In genomic region chr14:95713596-95714371, GRCh38 we compare ENCODE assay signal across 11 cellular contexts. TPM values are rescaled to one million over a fixed set of nuclear protein-coding genes. Genes with fewer than 3 reads are reported as not detected.
DNase-seq lines count a peak whose midpoint lies in the region; ATAC-seq, FAIRE-seq and TF ChIP-seq lines count a peak whose summit lies in the region.
"Had no signal": no experiment of that assay in that cellular context is flagged by ENCODE, and none has a peak within 500 bp of the region (broad histone marks: within the 10 kb centered on the region; RNA-seq: fewer than 3 reads in every experiment).

Gene TCL1A (minus strand): TSS chr14:95714125. CDS start chr14:95714066, 59 bp downstream.

- H3K4me2 ChIP-seq in GM12878 (ENCODE audit: control insufficient read depth, insufficient read depth): peak within 1 kb of the TSS; percentile 93

- under 1% methylated on average over 39 of the region's 47 CpGs for WGBS in GM12878 (ENCODE audit: insufficient coverage, insufficient replicate concordance, low lambda C conversion rate, missing lambda C conversion rate)
- 42 to 96% (median 49%) methylated on average over 11 to 47 of the region's 47 CpGs for WGBS in adrenal gland, 4 donors

- RAD21 ChIA-PET in GM12878 (lab: Charles Lee; ENCODE audit: unreplicated experiment): interaction anchor here (0.7 to 1.6 kb wide), 2 partner anchors 28 to 154 kb away, joined by 3 to 4 read pairs; partner anchors contain the start of gene TCL1B

- peaks cover 25% of the 10 kb centered on the region for H3K79me2 ChIP-seq in GM12878 (ENCODE audit: control insufficient read depth, insufficient read depth, low read length)

- H3K4me3 ChIP-seq in GM12878: peak within 1 kb of the TSS; percentile 84
- no peak within 1 kb of the TSS for H3K4me3 ChIP-seq in adrenal gland
- H3K4me3 ChIP-seq: cardiac muscle cell had no signal

- TF ChIP-seq POLR2A in GM15510 (IDR thresholded peaks at IDR 0.05; ENCODE audit: borderline replicate concordance, extremely low read depth, insufficient read length): peak; percentile 99
- peak; percentile 100 for TF ChIP-seq POLR2A in GM12878 (IDR thresholded peaks at IDR 0.05; ENCODE audit: low read depth, low read length)
- TF ChIP-seq POLR2A in adrenal gland (IDR thresholded peaks at IDR 0.05): no peak

- H3K27ac ChIP-seq in GM12878 (ENCODE audit: control insufficient read depth, insufficient read depth) (peak within 1 kb of the TSS; percentile 85), adrenal gland (no peak within 1 kb of the TSS)
- H3K27ac ChIP-seq: cardiac muscle cell had no signal

- H3K36me3 ChIP-seq in GM12878 (ENCODE audit: control insufficient read depth in 2 of 2, insufficient read depth in 2 of 2, low read length in 1 of 2) (peaks cover 0 to 13% of the 10 kb centered on the region in 2 experiments; a peak in 2 of 4 replicates), adrenal gland (replicated peaks in 1 of 2) (no peaks in the 10 kb centered on the region)
- H3K36me3 ChIP-seq: cardiac muscle cell had no signal

- CTCF ChIA-PET in GM12878 (lab: Yijun Ruan, JAX): interaction anchor here (0.6 to 3.1 kb wide), 8 partner anchors 11 to 153 kb away, joined by 3 to 17 read pairs (median 4); no protein-coding TSS in a partner anchor

- peak; percentile 69 for TF ChIP-seq RAD21 in GM12878 (IDR thresholded peaks at IDR 0.05; ENCODE audit: insufficient read depth, low read depth, low read length)

- H3K9ac ChIP-seq in GM12878 (ENCODE audit: control insufficient read depth, insufficient read depth, low read length): peak within 1 kb of the TSS; percentile 87

- intact Hi-C loops in GM12878 (cut with micrococcal nuclease; ENCODE audit: unreplicated experiment) (no loop called here), adrenal gland (cut with DNase I) (no loop called here)

- H2AFZ ChIP-seq in GM12878 (ENCODE audit: control insufficient read depth, low read depth, low read length): peak within 1 kb of the TSS; percentile 89

- SMC1A ChIA-PET in GM12878 (lab: Charles Lee; ENCODE audit: uncharacterized antibody, unreplicated experiment): interaction anchor here (0.6 to 3.5 kb wide), 7 partner anchors 12 to 152 kb away, joined by 3 to 20 read pairs (median 3); no protein-coding TSS in a partner anchor

- POLR2A ChIA-PET in GM12878 (lab: Charles Lee): interaction anchor here (1.0 to 2.6 kb wide), 3 partner anchors 13 to 34 kb away, joined by 3 to 9 read pairs (median 3); no protein-coding TSS in a partner anchor

- DNase-seq in GM20000 (ENCODE audit: low spot score) (peak; percentile 87), GM12878 (ENCODE audit: low read depth, low spot score) (no peak), AML-193 (lab: John Stamatoyannopoulos, UW) (no peak), adrenal gland (no peak), DMS114 treated with DMSO at 0.1 percent for 48 hours (lab: John Stamatoyannopoulos, UW; ENCODE audit: unreplicated experiment) (no peak)
- DNase-seq in activated CD4-positive, alpha-beta T cell treated with anti-CD3 and anti-CD28 coated beads, Interleukin-2, amount 50 U/mL, for 48 hours: no peak

- TF ChIP-seq EP300 in GM12878 (IDR thresholded peaks at IDR 0.05; ENCODE audit: borderline replicate concordance in 1 of 2, control insufficient read depth in 1 of 2, low read depth in 2 of 2, low read length in 2 of 2): no peak

- in situ Hi-C loops in GM12878 (cut with MboI): no loop called here

- H3K9me3 ChIP-seq in GM12878 (replicated peaks; ENCODE audit: control insufficient read depth, insufficient read depth, low read length) (no peaks in the 10 kb centered on the region), adrenal gland (replicated peaks in 1 of 3) (no peaks in the 10 kb centered on the region)

- peaks cover 13% of the 10 kb centered on the region for H3K4me1 ChIP-seq in GM12878 (ENCODE audit: control insufficient read depth, insufficient read depth, low read length)
- no peaks in the 10 kb centered on the region for H3K4me1 ChIP-seq in adrenal gland (replicated peaks in 1 of 2)

- ATAC-seq in HG03045 (IDR thresholded peaks at IDR 0.05; ENCODE audit: unreplicated experiment) (peak; percentile 89), GM12878 (peak; percentile 95)

- BruUV-seq in GM12878 (replicated peaks; lab: Mats Ljungman, UMichigan): no TSS peak

- H3K27me3 ChIP-seq in GM12878 (replicated peaks in 1 of 2; ENCODE audit: control insufficient read depth in 2 of 2, insufficient read depth in 2 of 2, low read length in 1 of 2) (no peaks in the 10 kb centered on the region), adrenal gland (peaks cover 13% of the 10 kb centered on the region)

- no peak for FAIRE-seq in GM12878 (lab: Jason Lieb, UNC)
- FAIRE-seq: RCC 7860 had no signal

- no peaks in the 10 kb centered on the region for H4K20me1 ChIP-seq in GM12878 (ENCODE audit: control insufficient read depth, insufficient read depth)

- TF ChIP-seq CTCF in GM20000 (IDR thresholded peaks at IDR 0.05; ENCODE audit: extremely low read depth, missing control alignments): peak; percentile 41
- TF ChIP-seq CTCF in GM12878 (IDR thresholded peaks at IDR 0.05 in 2 of 3, conservative IDR thresholded peaks at IDR 0.05 in 1 of 3; ENCODE audit: control insufficient read depth in 2 of 3, extremely low read depth in 1 of 3, insufficient read depth in 1 of 3, low read depth in 3 of 3, low read length in 3 of 3): peak; percentile 50 to 58 (median 58)
- no peak for TF ChIP-seq CTCF in adrenal gland (IDR thresholded peaks at IDR 0.05)

TF ChIP-seq in GM12878, 131 proteins besides CTCF, POLR2A, EP300 and RAD21 (continues in another document):
- no peak for TF ChIP-seq STAT3 (IDR thresholded peaks at IDR 0.05; ENCODE audit: low read depth, low read length)
- peak; percentile 66; the same call in 1 of the 2 replicates for TF ChIP-seq TCF3 (IDR thresholded peaks at IDR 0.05; ENCODE audit: borderline replicate concordance, insufficient read depth, low read depth, low read length)
- peak; percentile 23; the same call in 1 of the 2 replicates for TF ChIP-seq SMC3 (IDR thresholded peaks at IDR 0.05; ENCODE audit: borderline replicate concordance, low read length)
- TF ChIP-seq USF2 (IDR thresholded peaks at IDR 0.05; ENCODE audit: borderline replicate concordance, low read depth, low read length): no peak
- no peak for TF ChIP-seq NR2F1 (conservative IDR thresholded peaks at IDR 0.05)
- TF ChIP-seq IRF4 (IDR thresholded peaks at IDR 0.05; ENCODE audit: low read depth, low read length): no peak
- no peak for TF ChIP-seq ZBTB33 (IDR thresholded peaks at IDR 0.05)
- no peak for TF ChIP-seq ELK1 (IDR thresholded peaks at IDR 0.05; ENCODE audit: low read depth, low read length)

RNA-seq across cellular contexts. Expression of gene TCL1A, which starts in this region (rescaled TPM):
- total RNA-seq in GM12878 (2013; cell fraction: nucleolus; rRNA removed): 0.61 and 1.5 TPM in 2 replicates
- total RNA-seq in GM12878 (2014; rRNA removed): 228 and 246 TPM in 2 replicates
- total RNA-seq in GM12878 (2014; rRNA removed; fragmentation: Illumina TruSeq; extraction: Trizol): 90.1 and 93.6 TPM in 2 replicates
- total RNA-seq in GM12878 (2021): 108 and 109 TPM in 2 replicates
- polyA plus RNA-seq in GM12878 (2011; ENCODE audit: low read depth): 47.1 TPM
- 3.1 and 5.9 TPM in 2 replicates for polyA plus RNA-seq in GM12878 (2011; rRNA removed)
- 13.4 and 16.6 TPM in 2 replicates for polyA plus RNA-seq in GM12878 (2011; cell fraction: cytosol; rRNA removed)
- polyA plus RNA-seq in GM12878 (2011; cell fraction: nucleus; rRNA removed): 5.7 and 6.7 TPM in 2 replicates
- 79.6 and 105 TPM in 2 replicates for polyA plus RNA-seq in GM12878 (2012)
- 94.1 and 126 TPM in 2 replicates for polyA plus RNA-seq in GM12878 (2014; fragmentation: Illumina TruSeq; extraction: Trizol)
- 10 to 100 TPM; 36.5 to 51.6 TPM for polyA plus RNA-seq in GM12878 (2014; fragmentation: Nextera tagmentation; extraction: Ambion mirVana)
- polyA plus RNA-seq in GM12878 (2014; rRNA removed): 250 and 283 TPM in 2 replicates
- polyA plus RNA-seq in GM12878 (2016; fragmentation: Nextera tagmentation; extraction: Ambion mirVana): 100 to 1,000 TPM; 118 to 133 TPM
- 6.7 and 13.0 TPM in 2 replicates for polyA minus RNA-seq in GM12878 (2011; rRNA and poly(A)+ RNA removed)
- polyA minus RNA-seq in GM12878 (2011; cell fraction: cytosol; rRNA and poly(A)+ RNA removed): 2.0 and 3.0 TPM in 2 replicates
- 1.3 and 1.6 TPM in 2 replicates for polyA minus RNA-seq in GM12878 (2011; cell fraction: nucleus; rRNA and poly(A)+ RNA removed)
- under 1 TPM in 1 of 8 donors, not detected in 7; 0.22 TPM for total RNA-seq in adrenal gland
- not detected for polyA plus RNA-seq in adrenal gland
- total RNA-seq: activated CD8-positive, alpha-beta memory T cell treated with anti-CD3 and anti-CD28 coated beads for 36 hours; cardiac muscle cell had no signal
- polyA plus RNA-seq: cardiac muscle cell had no signal

Comparison
In these comparisons a context has a peak if more than half of its experiments do, and no peak if none do; other contexts are left out.
1. POLR2A ChIP-seq: peak in GM15510 (single experiment) and GM12878 (single experiment); none in adrenal gland (0 of 2).
2. CTCF ChIP-seq: peak in GM20000 (single experiment) and GM12878 (3 of 3); none in adrenal gland (0 of 6).